Comparison of ENCODE assay signal across 2 cellular contexts in the genomic region with DNA sequence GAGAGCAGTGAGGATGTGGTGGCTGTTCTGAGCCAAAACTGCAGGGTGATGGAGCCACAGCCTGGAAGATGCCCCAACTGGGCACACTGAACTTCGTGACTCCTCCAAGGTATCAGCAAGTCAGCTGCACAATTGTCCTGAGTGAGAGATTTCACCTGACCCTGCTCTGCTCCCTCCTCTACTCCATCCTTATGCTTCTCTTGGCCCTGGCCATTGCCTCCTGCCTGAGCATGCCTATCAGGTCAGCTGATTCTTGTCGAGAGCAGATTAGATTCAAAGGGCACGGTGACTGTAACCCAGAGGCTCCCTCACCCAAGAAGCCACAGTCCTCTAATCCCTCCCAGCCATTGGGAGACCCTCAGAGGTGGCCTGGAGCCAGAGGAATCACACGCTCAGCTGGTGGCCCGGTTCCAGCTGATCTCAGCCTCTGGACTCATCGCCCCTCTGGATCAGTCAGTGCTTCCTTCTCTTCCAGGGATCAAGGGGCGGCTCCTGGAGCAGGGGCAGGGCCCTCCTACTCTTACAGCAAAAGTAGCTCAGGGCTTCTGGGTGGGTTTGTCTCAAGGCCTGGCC.
TF ChIP-seq lines count a peak whose summit lies in the region.

No MANE protein-coding gene starts in this region.

TF ChIP-seq in HCT116, 20 proteins besides CTCF, POLR2A, EP300 and RAD21:
- TF ChIP-seq FOSL1 (IDR thresholded peaks at IDR 0.05; ENCODE audit: low read depth) (no peak), ELF1 (IDR thresholded peaks at IDR 0.05; ENCODE audit: borderline replicate concordance, low read depth) (no peak), TCF7L2 (IDR thresholded peaks at IDR 0.05; ENCODE audit: borderline replicate concordance, extremely low read depth, insufficient read depth, insufficient read length) (no peak), ZNF274 (IDR thresholded peaks at IDR 0.05; ENCODE audit: low read depth, low read length) (no peak)
- TF ChIP-seq, protein P1, sequence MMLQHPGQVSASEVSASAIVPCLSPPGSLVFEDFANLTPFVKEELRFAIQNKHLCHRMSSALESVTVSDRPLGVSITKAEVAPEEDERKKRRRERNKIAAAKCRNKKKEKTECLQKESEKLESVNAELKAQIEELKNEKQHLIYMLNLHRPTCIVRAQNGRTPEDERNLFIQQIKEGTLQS (IDR thresholded peaks at IDR 0.05) = no peak

TF ChIP-seq in K562, 482 proteins besides CTCF, POLR2A, EP300 and RAD21:
- TF ChIP-seq SIRT6 (IDR thresholded peaks at IDR 0.05; ENCODE audit: low read depth, low read length) = no peak
- TF ChIP-seq, protein P2, sequence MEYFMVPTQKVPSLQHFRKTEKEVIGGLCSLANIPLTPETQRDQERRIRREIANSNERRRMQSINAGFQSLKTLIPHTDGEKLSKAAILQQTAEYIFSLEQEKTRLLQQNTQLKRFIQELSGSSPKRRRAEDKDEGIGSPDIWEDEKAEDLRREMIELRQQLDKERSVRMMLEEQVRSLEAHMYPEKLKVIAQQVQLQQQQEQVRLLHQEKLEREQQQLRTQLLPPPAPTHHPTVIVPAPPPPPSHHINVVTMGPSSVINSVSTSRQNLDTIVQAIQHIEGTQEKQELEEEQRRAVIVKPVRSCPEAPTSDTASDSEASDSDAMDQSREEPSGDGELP (CRISPR knock-in tag; IDR thresholded peaks at IDR 0.05; ENCODE audit: borderline replicate concordance) = peak; percentile 16; the same call in 1 of the 2 replicates
- no peak for TF ChIP-seq ZNF764 (CRISPR knock-in tag; IDR thresholded peaks at IDR 0.05; ENCODE audit: low read depth)
- TF ChIP-seq EHMT2 (IDR thresholded peaks at IDR 0.05) = no peak
- no peak for TF ChIP-seq DNMT1 (IDR thresholded peaks at IDR 0.05)
- peak in 1 of 2 experiments; percentile 52; a peak in 2 of 4 replicates for TF ChIP-seq NRF1 (conservative IDR thresholded peaks at IDR 0.05 in 1 of 2, IDR thresholded peaks at IDR 0.05 in 1 of 2)
- TF ChIP-seq RAD51 (IDR thresholded peaks at IDR 0.05; ENCODE audit: borderline replicate concordance, low read depth) = no peak
- no peak for TF ChIP-seq KLF13 (tag; IDR thresholded peaks at IDR 0.05; ENCODE audit: borderline replicate concordance, low read depth)
- TF ChIP-seq, protein P3, sequence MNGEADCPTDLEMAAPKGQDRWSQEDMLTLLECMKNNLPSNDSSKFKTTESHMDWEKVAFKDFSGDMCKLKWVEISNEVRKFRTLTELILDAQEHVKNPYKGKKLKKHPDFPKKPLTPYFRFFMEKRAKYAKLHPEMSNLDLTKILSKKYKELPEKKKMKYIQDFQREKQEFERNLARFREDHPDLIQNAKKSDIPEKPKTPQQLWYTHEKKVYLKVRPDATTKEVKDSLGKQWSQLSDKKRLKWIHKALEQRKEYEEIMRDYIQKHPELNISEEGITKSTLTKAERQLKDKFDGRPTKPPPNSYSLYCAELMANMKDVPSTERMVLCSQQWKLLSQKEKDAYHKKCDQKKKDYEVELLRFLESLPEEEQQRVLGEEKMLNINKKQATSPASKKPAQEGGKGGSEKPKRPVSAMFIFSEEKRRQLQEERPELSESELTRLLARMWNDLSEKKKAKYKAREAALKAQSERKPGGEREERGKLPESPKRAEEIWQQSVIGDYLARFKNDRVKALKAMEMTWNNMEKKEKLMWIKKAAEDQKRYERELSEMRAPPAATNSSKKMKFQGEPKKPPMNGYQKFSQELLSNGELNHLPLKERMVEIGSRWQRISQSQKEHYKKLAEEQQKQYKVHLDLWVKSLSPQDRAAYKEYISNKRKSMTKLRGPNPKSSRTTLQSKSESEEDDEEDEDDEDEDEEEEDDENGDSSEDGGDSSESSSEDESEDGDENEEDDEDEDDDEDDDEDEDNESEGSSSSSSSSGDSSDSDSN (IDR thresholded peaks at IDR 0.05; ENCODE audit: borderline replicate concordance in 1 of 2, low read depth in 2 of 2, low read length in 2 of 2) = no peak
- TF ChIP-seq HNRNPH1 (optimal IDR thresholded peaks at IDR 0.05; ENCODE audit: low read depth, low read length) = no peak
